1 cellular context compared by ENCODE assay signal in the genomic region with DNA sequence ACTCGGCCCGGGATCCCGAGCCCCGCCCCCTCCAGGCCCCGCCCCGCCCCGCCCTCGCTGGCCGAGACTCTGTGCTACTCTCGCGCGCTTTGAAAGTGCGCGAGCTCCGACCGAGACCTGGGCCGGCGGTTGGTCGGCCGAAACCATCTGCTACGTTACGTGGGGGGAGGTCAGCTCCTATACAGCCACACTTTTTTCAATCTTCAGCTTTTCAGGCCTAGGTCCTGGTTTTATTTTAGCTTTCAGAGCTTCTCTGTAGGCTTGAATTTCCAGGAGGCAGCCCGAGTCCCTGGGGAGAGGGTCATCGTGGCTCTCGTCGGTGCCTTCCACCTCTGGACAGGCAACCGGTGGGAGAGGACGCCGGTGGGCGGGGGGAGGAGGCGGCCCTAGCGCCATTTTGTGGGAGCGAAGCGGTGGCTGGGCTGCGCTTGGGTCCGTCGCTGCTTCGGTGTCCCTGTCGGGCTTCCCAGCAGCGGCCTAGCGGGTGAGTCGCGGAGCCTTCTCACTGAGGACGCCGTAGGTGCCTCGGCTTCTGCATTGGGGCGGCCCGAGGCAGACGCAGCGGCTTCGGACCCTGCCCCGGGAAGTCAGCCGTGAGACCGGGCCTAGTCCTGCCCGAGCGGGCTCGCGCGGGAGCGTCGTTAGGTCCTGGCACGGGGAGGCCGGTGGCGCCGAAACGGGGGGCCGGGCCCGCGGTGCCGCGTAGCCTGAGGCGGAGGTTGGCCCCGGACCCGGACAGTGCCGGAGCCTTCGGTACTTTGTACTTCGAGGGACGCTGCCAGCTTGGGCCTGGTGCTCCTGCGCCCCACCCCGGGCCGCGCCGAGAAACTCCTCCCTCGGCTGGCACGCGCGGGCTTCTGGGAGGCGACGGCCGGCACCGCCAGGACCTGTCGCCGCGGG.
TF ChIP-seq lines count a peak whose summit lies in the region.

TSS of gene TARDBP (plus strand) at position 395 of the 900 bp plus-strand sequence. CDS start 1,074 bp downstream, outside the sequence.

TF ChIP-seq in HEK293, 187 proteins besides CTCF, POLR2A, EP300 and RAD21 (continued from another document and continues in another):
- peak; percentile 100 for TF ChIP-seq PRDM10 (tag by site-specific recombination; IDR thresholded peaks at IDR 0.05)
- TF ChIP-seq ZNF639 (tag by site-specific recombination; IDR thresholded peaks at IDR 0.05) = peak; percentile 94
- 0 out of 2 replicates have a peak, but pooled peaks have one; percentile 16 for TF ChIP-seq ZFP69B (tag by site-specific recombination; IDR thresholded peaks at IDR 0.05)
- TF ChIP-seq ZNF629 (tag by site-specific recombination; IDR thresholded peaks at IDR 0.05) = peak; percentile 72
- TF ChIP-seq ZNF184 (tag by site-specific recombination; IDR thresholded peaks at IDR 0.05) = 0 out of 2 replicates have a peak, but pooled peaks have one; percentile 25
- peak; percentile 80; the same call in 1 of the 2 replicates for TF ChIP-seq ZSCAN5A (tag by site-specific recombination; IDR thresholded peaks at IDR 0.05)
- TF ChIP-seq, protein P1, sequence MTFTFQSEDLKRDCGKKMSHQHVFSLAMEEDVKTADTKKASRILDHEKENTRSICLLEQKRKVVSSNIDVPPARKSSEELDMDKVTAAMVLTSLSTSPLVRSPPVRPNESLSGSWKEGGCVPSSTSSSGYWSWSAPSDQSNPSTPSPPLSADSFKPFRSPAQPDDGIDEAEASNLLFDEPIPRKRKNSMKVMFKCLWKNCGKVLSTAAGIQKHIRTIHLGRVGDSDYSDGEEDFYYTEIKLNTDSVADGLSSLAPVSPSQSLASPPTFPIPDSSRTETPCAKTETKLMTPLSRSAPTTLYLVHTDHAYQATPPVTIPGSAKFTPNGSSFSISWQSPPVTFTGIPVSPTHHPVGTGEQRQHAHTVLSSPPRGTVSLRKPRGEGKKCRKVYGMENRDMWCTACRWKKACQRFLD (tag by site-specific recombination; IDR thresholded peaks at IDR 0.05) = 0 out of 2 replicates have a peak, but pooled peaks have one; percentile 20
- TF ChIP-seq ZNF311 (tag by site-specific recombination; IDR thresholded peaks at IDR 0.05; ENCODE audit: borderline replicate concordance) = no peak
- peak; percentile 73 for TF ChIP-seq SP2 (tag by site-specific recombination; IDR thresholded peaks at IDR 0.05)
- TF ChIP-seq ZNF76 (tag by site-specific recombination; IDR thresholded peaks at IDR 0.05; ENCODE audit: borderline replicate concordance, low read depth) = peak; percentile 76
- peak; percentile 92 for TF ChIP-seq EGR2 (tag by site-specific recombination; IDR thresholded peaks at IDR 0.05; ENCODE audit: low read depth)
- TF ChIP-seq ZSCAN4 (tag by site-specific recombination; IDR thresholded peaks at IDR 0.05) = no peak
- TF ChIP-seq ZNF335 (tag by site-specific recombination; conservative IDR thresholded peaks at IDR 0.05) = peak; percentile 81
- TF ChIP-seq ZNF843 (tag by site-specific recombination; IDR thresholded peaks at IDR 0.05) = peak; percentile 57; the same call in 1 of the 2 replicates
- peak; percentile 73; the same call in 1 of the 2 replicates for TF ChIP-seq ZEB2 (tag by site-specific recombination; IDR thresholded peaks at IDR 0.05)
- peak; percentile 90 for TF ChIP-seq KLF16 (tag by site-specific recombination; IDR thresholded peaks at IDR 0.05)
- no peak for TF ChIP-seq ZNF677 (tag by site-specific recombination; IDR thresholded peaks at IDR 0.05)
- TF ChIP-seq REPIN1 (tag by site-specific recombination; IDR thresholded peaks at IDR 0.05; ENCODE audit: low read depth) = peak; percentile 73; the same call in 1 of the 2 replicates
- peak; percentile 74; the same call in 1 of the 2 replicates for TF ChIP-seq ZNF785 (tag by site-specific recombination; IDR thresholded peaks at IDR 0.05)
- TF ChIP-seq, protein P2, sequence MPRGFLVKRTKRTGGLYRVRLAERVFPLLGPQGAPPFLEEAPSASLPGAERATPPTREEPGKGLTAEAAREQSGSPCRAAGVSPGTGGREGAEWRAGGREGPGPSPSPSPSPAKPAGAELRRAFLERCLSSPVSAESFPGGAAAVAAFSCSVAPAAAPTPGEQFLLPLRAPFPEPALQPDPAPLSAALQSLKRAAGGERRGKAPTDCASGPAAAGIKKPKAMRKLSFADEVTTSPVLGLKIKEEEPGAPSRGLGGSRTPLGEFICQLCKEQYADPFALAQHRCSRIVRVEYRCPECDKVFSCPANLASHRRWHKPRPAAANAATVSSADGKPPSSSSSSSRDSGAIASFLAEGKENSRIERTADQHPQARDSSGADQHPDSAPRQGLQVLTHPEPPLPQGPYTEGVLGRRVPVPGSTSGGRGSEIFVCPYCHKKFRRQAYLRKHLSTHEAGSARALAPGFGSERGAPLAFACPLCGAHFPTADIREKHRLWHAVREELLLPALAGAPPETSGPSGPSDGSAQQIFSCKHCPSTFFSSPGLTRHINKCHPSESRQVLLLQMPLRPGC (tag by site-specific recombination; IDR thresholded peaks at IDR 0.05) = peak; percentile 32
- no peak for TF ChIP-seq ZNF292 (tag by site-specific recombination; IDR thresholded peaks at IDR 0.05; ENCODE audit: borderline replicate concordance, low read depth)
- TF ChIP-seq ZNF112 (tag by site-specific recombination; IDR thresholded peaks at IDR 0.05) = no peak
- TF ChIP-seq, protein P3, sequence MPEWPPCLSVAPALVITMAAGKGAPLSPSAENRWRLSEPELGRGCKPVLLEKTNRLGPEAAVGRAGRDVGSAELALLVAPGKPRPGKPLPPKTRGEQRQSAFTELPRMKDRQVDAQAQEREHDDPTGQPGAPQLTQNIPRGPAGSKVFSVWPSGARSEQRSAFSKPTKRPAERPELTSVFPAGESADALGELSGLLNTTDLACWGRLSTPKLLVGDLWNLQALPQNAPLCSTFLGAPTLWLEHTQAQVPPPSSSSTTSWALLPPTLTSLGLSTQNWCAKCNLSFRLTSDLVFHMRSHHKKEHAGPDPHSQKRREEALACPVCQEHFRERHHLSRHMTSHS (tag by site-specific recombination; IDR thresholded peaks at IDR 0.05) = no peak
- TF ChIP-seq, protein P4, sequence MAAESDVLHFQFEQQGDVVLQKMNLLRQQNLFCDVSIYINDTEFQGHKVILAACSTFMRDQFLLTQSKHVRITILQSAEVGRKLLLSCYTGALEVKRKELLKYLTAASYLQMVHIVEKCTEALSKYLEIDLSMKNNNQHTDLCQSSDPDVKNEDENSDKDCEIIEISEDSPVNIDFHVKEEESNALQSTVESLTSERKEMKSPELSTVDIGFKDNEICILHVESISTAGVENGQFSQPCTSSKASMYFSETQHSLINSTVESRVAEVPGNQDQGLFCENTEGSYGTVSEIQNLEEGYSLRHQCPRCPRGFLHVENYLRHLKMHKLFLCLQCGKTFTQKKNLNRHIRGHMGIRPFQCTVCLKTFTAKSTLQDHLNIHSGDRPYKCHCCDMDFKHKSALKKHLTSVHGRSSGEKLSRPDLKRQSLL (tag by site-specific recombination; IDR thresholded peaks at IDR 0.05) = peak; percentile 26; the same call in 1 of the 2 replicates
- TF ChIP-seq, protein P5, sequence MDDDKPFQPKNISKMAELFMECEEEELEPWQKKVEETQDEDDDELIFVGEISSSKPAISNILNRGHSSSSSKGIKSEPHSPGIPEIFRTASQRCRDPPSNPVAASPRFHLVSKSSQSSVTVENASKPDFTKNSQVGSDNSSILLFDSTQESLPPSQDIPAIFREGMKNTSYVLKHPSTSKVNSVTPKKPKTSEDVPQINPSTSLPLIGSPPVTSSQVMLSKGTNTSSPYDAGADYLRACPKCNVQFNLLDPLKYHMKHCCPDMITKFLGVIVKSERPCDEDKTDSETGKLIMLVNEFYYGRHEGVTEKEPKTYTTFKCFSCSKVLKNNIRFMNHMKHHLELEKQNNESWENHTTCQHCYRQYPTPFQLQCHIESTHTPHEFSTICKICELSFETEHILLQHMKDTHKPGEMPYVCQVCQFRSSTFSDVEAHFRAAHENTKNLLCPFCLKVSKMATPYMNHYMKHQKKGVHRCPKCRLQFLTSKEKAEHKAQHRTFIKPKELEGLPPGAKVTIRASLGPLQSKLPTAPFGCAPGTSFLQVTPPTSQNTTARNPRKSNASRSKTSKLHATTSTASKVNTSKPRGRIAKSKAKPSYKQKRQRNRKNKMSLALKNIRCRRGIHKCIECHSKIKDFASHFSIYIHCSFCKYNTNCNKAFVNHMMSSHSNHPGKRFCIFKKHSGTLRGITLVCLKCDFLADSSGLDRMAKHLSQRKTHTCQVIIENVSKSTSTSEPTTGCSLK (tag by site-specific recombination; IDR thresholded peaks at IDR 0.05) = no peak
- peak; percentile 96 for TF ChIP-seq ZFHX2 (tag by site-specific recombination; conservative IDR thresholded peaks at IDR 0.05)
- TF ChIP-seq, protein P6, sequence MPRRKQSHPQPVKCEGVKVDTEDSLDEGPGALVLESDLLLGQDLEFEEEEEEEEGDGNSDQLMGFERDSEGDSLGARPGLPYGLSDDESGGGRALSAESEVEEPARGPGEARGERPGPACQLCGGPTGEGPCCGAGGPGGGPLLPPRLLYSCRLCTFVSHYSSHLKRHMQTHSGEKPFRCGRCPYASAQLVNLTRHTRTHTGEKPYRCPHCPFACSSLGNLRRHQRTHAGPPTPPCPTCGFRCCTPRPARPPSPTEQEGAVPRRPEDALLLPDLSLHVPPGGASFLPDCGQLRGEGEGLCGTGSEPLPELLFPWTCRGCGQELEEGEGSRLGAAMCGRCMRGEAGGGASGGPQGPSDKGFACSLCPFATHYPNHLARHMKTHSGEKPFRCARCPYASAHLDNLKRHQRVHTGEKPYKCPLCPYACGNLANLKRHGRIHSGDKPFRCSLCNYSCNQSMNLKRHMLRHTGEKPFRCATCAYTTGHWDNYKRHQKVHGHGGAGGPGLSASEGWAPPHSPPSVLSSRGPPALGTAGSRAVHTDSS (tag by site-specific recombination; IDR thresholded peaks at IDR 0.05) = no peak
- TF ChIP-seq, protein P7, sequence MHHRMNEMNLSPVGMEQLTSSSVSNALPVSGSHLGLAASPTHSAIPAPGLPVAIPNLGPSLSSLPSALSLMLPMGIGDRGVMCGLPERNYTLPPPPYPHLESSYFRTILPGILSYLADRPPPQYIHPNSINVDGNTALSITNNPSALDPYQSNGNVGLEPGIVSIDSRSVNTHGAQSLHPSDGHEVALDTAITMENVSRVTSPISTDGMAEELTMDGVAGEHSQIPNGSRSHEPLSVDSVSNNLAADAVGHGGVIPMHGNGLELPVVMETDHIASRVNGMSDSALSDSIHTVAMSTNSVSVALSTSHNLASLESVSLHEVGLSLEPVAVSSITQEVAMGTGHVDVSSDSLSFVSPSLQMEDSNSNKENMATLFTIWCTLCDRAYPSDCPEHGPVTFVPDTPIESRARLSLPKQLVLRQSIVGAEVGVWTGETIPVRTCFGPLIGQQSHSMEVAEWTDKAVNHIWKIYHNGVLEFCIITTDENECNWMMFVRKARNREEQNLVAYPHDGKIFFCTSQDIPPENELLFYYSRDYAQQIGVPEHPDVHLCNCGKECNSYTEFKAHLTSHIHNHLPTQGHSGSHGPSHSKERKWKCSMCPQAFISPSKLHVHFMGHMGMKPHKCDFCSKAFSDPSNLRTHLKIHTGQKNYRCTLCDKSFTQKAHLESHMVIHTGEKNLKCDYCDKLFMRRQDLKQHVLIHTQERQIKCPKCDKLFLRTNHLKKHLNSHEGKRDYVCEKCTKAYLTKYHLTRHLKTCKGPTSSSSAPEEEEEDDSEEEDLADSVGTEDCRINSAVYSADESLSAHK (tag by site-specific recombination; IDR thresholded peaks at IDR 0.05) = 0 out of 2 replicates have a peak, but pooled peaks have one; percentile 9
- TF ChIP-seq WT1 (tag by site-specific recombination; IDR thresholded peaks at IDR 0.05) = 0 out of 2 replicates have a peak, but pooled peaks have one; percentile 47
- TF ChIP-seq SCRT1 (tag by site-specific recombination; IDR thresholded peaks at IDR 0.05; ENCODE audit: borderline replicate concordance) = peak; percentile 81
